In the genomic region with DNA sequence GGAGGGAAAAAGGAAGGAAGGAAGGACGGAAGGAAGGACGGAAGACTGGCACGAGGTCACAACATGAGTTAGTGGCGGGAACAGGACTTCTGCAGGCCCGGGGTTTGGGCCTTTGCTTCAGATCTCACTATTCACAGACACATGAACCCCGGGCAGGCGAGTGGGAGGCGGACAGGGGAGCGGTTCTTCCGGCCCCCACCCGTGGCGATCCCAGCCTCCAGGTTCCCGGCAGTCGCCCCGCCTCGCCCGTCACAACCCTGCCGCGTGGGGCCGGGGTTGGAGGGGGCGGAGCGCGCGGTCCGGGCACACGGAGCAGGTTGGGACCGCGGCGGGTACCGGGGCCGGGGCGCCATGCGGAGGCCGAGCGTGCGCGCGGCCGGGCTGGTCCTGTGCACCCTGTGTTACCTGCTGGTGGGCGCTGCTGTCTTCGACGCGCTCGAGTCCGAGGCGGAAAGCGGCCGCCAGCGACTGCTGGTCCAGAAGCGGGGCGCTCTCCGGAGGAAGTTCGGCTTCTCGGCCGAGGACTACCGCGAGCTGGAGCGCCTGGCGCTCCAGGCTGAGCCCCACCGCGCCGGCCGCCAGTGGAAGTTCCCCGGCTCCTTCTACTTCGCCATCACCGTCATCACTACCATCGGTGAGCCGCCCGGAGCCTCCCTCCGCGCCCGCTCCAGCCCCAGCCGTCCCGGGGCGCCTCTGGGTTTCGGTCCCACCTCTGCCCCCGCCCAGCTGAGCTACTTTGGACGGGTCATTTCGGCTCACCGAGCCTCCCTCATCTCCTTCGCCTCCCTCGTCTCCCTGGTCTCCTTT, we compare ENCODE assay signal across 9 cellular contexts. TPM values are rescaled to one million over a fixed set of nuclear protein-coding genes. Genes with fewer than 3 reads are reported as not detected.
A peak's percentile ranks its signal among the peaks of the same experiment; 100 is the strongest.
DNase-seq lines count a peak whose midpoint lies in the region; ATAC-seq, FAIRE-seq and TF ChIP-seq lines count a peak whose summit lies in the region.
"Had no signal": no experiment of that assay in that cellular context is flagged by ENCODE, and none has a peak within 500 bp of the region (broad histone marks: within the 10 kb centered on the region; RNA-seq: fewer than 3 reads in every experiment).

Gene KCNK15 (plus strand): TSS at position 306 of the 807 bp plus-strand sequence. CDS start 46 bp downstream, at position 352.

- H3K9me3 ChIP-seq in MG63 (no peaks in the 10 kb centered on the region), heart right ventricle (no peaks in the 10 kb centered on the region)

- H3K4me3 ChIP-seq in AG09309 (ENCODE audit: control insufficient read depth, low read depth, low read length) (peak within 1 kb of the TSS; percentile 49), MG63 (peak within 1 kb of the TSS; percentile 28), heart right ventricle (peak within 1 kb of the TSS; percentile 34 to 66 (median 60))

- H3K4me1 ChIP-seq in heart right ventricle, result peaks cover 0 to 41% (median 13%) of the 10 kb centered on the region in 9 donors

- TF ChIP-seq CTCF in AG09309 (IDR thresholded peaks at IDR 0.05; ENCODE audit: control insufficient read depth, insufficient read depth, low read depth, low read length, missing control alignments) (no peak), heart right ventricle (IDR thresholded peaks at IDR 0.05) (peak in 1 of 9 donors; percentile 15)

- H3K27me3 ChIP-seq in MG63 (peaks cover 7% of the 10 kb centered on the region), heart right ventricle (peaks cover 6 to 41% (median 17%) of the 10 kb centered on the region in 7 donors)

- intact Hi-C loops in heart right ventricle (cut with DNase I) (loop anchor here in 7 of 10 donors (2.0 to 10.0 kb wide), 5 partner anchors 67 to 219 kb away; partner anchors contain the start of genes RIMS4 (in 1 of the 7), STK4 (in 1 of the 7) and TOMM34 (in 1 of the 7)), sciatic nerve (cut with DNase I) (loop anchor here (5.0 kb wide), 1 partner anchor 122 kb away; no protein-coding TSS in a partner anchor)

- 1 to 2% methylated on average over 77 to 82 of the region's 82 CpGs for WGBS in heart right ventricle, 2 donors

- DNase-seq in AG09309 (ENCODE audit: low read depth), result no peak
- DNase-seq in MG63, result peak; percentile 41
- peak; percentile 60 for DNase-seq in activated naive CD4-positive, alpha-beta T cell treated with Interleukin-2 at 50 U/mL for 16 hours
- peak; percentile 32 to 50 for DNase-seq in heart right ventricle
- DNase-seq in sciatic nerve (ENCODE audit: low spot score), result peak; percentile 77
- no peak for DNase-seq in RCC 7860 (ENCODE audit: low spot score)
- no peak for DNase-seq in UCSD-AML1 (lab: John Stamatoyannopoulos, UW; ENCODE audit: unreplicated experiment)

- ATAC-seq in heart right ventricle, result peak; percentile 45 to 68 (median 50)
- ATAC-seq in sciatic nerve, result peak; percentile 77
- ATAC-seq in HG03095 (IDR thresholded peaks at IDR 0.05; ENCODE audit: unreplicated experiment), result no peak

- no peak for FAIRE-seq in RCC 7860 (lab: Jason Lieb, UNC)
- FAIRE-seq: colon had no signal

- H3K27ac ChIP-seq in heart right ventricle, result peak within 1 kb of the TSS in 7 of 10 donors; percentile 16 to 71 (median 50)

- no peaks in the 10 kb centered on the region for H3K36me3 ChIP-seq in MG63
- no peaks in the 10 kb centered on the region for H3K36me3 ChIP-seq in heart right ventricle

RNA-seq across cellular contexts. Expression of gene KCNK15, which starts in this region (rescaled TPM):
- not detected in 2 replicates for total RNA-seq in MG63 (2014; rRNA removed; shearing (Covaris generic); ENCODE audit: low replicate concordance)
- under 1 TPM; 0.13 to 0.82 (median 0.38) TPM for total RNA-seq in heart right ventricle
- under 1 TPM; 0.22 to 0.54 TPM for polyA plus RNA-seq in heart right ventricle
- total RNA-seq in sciatic nerve, result 3.2 TPM

Comparison
In these comparisons a context has a peak if more than half of its experiments do, and no peak if none do; other contexts are left out.
1. Peak in DNase-seq and H3K4me3 ChIP-seq in MG63; RNA of the gene not detected or under 1 TPM.
2. Peak in DNase-seq, ATAC-seq, H3K4me3 ChIP-seq and H3K27ac ChIP-seq in heart right ventricle; RNA of the gene not detected or under 1 TPM.
3. DNase-seq: peak in activated naive CD4-positive, alpha-beta T cell treated with Interleukin-2 at 50 U/mL for 16 hours (single experiment) and sciatic nerve (single experiment); none in AG09309 (single experiment), RCC 7860 (single experiment) and UCSD-AML1 (single experiment).
4. Peak in every context shown above with its lines, with median percentiles within 50 percentile points of each other: H3K4me3 ChIP-seq.